ENCODE assay signal across 10 cellular contexts in the genomic region with DNA sequence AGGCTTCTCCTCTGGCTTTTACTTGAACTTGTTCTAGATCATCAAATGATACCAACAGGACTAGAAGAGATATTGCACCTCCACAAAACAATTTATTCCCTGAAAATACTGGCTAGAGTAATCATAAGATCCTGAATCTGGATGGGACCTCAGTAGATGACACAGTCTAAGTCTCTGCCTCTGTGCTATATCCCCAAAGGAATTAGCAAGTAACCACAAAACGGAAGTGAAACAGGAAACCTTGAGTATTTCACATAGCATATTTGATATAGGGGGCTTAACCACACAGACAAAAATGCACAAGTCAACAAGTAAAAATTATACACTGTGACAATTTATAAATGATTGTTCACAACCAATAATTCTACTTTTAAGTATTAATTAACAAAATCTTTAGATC.
DNase-seq lines count a peak whose midpoint lies in the region; TF ChIP-seq lines count a peak whose summit lies in the region.
"Had no signal": no experiment of that assay in that cellular context is flagged by ENCODE, and none has a peak within 500 bp of the region (broad histone marks: within the 10 kb centered on the region; RNA-seq: fewer than 3 reads in every experiment).

No MANE protein-coding gene starts in this region.

- H3K9ac ChIP-seq in GM23248, result no peak overlapping the region

- 42 to 59% methylated on average over 1 of the region's 1 CpG for WGBS in GM23248 (ENCODE audit: low coverage in 1 of 2, low lambda C conversion rate in 2 of 2, missing lambda C conversion rate in 2 of 2), 2 experiments

- H3K4me1 ChIP-seq in GM23248 (ENCODE audit: insufficient read depth), result 0 out of 2 replicates have a peak, but pooled peaks cover 8% of the 10 kb centered on the region

- in situ Hi-C loops in GM23248 (cut with MboI), result no loop called here

- TF ChIP-seq CTCF in choroid plexus epithelial cell (conservative IDR thresholded peaks at IDR 0.05; ENCODE audit: low read depth, low read length) (no peak), nephron progenitor cell (IDR thresholded peaks at IDR 0.05) (no peak), WERI-Rb-1 (IDR thresholded peaks at IDR 0.05; ENCODE audit: low read depth, low read length) (no peak)

- no peak overlapping the region for H3K4me3 Mint-ChIP-seq in nephron progenitor cell

- peaks cover 15% of the 10 kb centered on the region for H3K4me1 Mint-ChIP-seq in nephron progenitor cell

- H3K9me3 ChIP-seq in GM23248 (ENCODE audit: low read depth), result no peaks in the 10 kb centered on the region
- H3K9me3 ChIP-seq in WERI-Rb-1 (ENCODE audit: severe bottlenecking), result peaks cover 5% of the 10 kb centered on the region

- H3K27me3 Mint-ChIP-seq in nephron progenitor cell (ENCODE audit: low read depth, poor library complexity), result peaks cover 3% of the 10 kb centered on the region

- no peaks in the 10 kb centered on the region for H4K20me1 ChIP-seq in GM23248 (ENCODE audit: insufficient read depth)

- H3K79me2 ChIP-seq in GM23248 (ENCODE audit: insufficient read depth), result no peaks in the 10 kb centered on the region

- H3K9me3 Mint-ChIP-seq in nephron progenitor cell, result peaks cover 37% of the 10 kb centered on the region

- no peaks in the 10 kb centered on the region for H3F3A ChIP-seq in GM23248 (ENCODE audit: insufficient read depth)

- H3K4me3 ChIP-seq in GM23248 (no peak overlapping the region), choroid plexus epithelial cell (ENCODE audit: low read depth, low read length) (no peak overlapping the region), WERI-Rb-1 (ENCODE audit: low read depth, low read length) (no peak overlapping the region)

- no peaks in the 10 kb centered on the region for H3K36me3 ChIP-seq in GM23248 (ENCODE audit: low read depth)
- H3K36me3 ChIP-seq in WERI-Rb-1, result no peaks in the 10 kb centered on the region

- H2AFZ ChIP-seq in GM23248, result no peak overlapping the region

- no peak overlapping the region for H3K27ac Mint-ChIP-seq in nephron progenitor cell

- no peaks in the 10 kb centered on the region for H3K9me2 ChIP-seq in GM23248 (ENCODE audit: insufficient read depth)

- H3K27ac ChIP-seq in GM23248 (no peak overlapping the region), WERI-Rb-1 (no peak overlapping the region)

- peaks cover 35% of the 10 kb centered on the region for H3K36me3 Mint-ChIP-seq in nephron progenitor cell (ENCODE audit: low read depth)

- no peaks in the 10 kb centered on the region for H3K27me3 ChIP-seq in GM23248 (replicated peaks; ENCODE audit: insufficient read depth)
- H3K27me3 ChIP-seq in WERI-Rb-1 (ENCODE audit: insufficient read depth, low read depth, severe bottlenecking), result no peaks in the 10 kb centered on the region

- DNase-seq in ELR (ENCODE audit: low read depth) (peak; percentile 71), GM23248 (peak; percentile 58), M059J (ENCODE audit: low read depth) (peak; percentile 78), choroid plexus epithelial cell (ENCODE audit: low read depth) (peak; percentile 78), activated gamma-delta T cell treated with Interleukin-2 at 50 U/mL for 16 hours (no peak), nephron progenitor cell (no peak), D341Med (ENCODE audit: low spot score) (no peak), WERI-Rb-1 (no peak)
- DNase-seq: activated effector memory CD4-positive, alpha-beta T cell treated with Interleukin-2 at 50 U/mL for 16 hours; glutamatergic neuron had no signal

- no peak overlapping the region for H3K4me2 ChIP-seq in GM23248 (ENCODE audit: unreplicated experiment)

Comparison
In these comparisons a context has a peak if more than half of its experiments do, and no peak if none do; other contexts are left out.
1. DNase-seq: peak in ELR (single experiment), GM23248 (single experiment), M059J (single experiment) and choroid plexus epithelial cell (single experiment); none in activated gamma-delta T cell treated with Interleukin-2 at 50 U/mL for 16 hours (single experiment), nephron progenitor cell (single experiment), D341Med (single experiment) and WERI-Rb-1 (single experiment).